ENCODE assay signal across 1 cellular context in the genomic region with DNA sequence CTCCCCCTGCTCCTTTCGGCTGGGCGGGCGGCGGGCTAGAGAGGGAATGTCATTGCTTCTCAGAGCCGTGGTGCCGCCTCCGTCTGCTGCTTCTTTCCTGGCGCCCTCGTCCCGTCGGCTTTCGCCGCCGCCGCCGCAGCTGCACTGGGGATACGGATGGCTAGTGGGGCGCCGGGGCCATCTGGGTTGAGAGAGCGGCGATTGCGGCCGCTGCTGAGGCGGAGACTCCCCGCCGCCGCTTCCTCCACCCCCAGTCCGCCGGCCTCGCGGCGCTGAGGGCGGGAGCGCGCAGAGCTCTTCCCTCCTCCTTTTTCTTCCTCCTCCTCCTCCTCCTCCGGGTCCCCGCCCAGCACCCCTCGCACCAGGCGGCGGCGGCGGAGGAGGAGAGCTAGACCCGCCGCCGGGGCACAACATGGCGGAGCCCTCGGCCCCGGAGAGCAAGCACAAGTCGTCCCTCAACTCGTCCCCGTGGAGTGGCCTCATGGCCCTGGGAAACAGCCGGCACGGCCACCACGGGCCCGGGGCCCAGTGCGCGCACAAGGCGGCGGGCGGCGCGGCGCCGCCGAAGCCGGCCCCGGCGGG.
TF ChIP-seq lines count a peak whose summit lies in the region.

A gene (plus strand): TSS at position 339 of the 582 bp plus-strand sequence. CDS start 74 bp downstream, at position 413.

TF ChIP-seq in K562, 482 proteins besides CTCF, POLR2A, EP300 and RAD21 (continued from another document and continues in another):
- TF ChIP-seq, protein P1, sequence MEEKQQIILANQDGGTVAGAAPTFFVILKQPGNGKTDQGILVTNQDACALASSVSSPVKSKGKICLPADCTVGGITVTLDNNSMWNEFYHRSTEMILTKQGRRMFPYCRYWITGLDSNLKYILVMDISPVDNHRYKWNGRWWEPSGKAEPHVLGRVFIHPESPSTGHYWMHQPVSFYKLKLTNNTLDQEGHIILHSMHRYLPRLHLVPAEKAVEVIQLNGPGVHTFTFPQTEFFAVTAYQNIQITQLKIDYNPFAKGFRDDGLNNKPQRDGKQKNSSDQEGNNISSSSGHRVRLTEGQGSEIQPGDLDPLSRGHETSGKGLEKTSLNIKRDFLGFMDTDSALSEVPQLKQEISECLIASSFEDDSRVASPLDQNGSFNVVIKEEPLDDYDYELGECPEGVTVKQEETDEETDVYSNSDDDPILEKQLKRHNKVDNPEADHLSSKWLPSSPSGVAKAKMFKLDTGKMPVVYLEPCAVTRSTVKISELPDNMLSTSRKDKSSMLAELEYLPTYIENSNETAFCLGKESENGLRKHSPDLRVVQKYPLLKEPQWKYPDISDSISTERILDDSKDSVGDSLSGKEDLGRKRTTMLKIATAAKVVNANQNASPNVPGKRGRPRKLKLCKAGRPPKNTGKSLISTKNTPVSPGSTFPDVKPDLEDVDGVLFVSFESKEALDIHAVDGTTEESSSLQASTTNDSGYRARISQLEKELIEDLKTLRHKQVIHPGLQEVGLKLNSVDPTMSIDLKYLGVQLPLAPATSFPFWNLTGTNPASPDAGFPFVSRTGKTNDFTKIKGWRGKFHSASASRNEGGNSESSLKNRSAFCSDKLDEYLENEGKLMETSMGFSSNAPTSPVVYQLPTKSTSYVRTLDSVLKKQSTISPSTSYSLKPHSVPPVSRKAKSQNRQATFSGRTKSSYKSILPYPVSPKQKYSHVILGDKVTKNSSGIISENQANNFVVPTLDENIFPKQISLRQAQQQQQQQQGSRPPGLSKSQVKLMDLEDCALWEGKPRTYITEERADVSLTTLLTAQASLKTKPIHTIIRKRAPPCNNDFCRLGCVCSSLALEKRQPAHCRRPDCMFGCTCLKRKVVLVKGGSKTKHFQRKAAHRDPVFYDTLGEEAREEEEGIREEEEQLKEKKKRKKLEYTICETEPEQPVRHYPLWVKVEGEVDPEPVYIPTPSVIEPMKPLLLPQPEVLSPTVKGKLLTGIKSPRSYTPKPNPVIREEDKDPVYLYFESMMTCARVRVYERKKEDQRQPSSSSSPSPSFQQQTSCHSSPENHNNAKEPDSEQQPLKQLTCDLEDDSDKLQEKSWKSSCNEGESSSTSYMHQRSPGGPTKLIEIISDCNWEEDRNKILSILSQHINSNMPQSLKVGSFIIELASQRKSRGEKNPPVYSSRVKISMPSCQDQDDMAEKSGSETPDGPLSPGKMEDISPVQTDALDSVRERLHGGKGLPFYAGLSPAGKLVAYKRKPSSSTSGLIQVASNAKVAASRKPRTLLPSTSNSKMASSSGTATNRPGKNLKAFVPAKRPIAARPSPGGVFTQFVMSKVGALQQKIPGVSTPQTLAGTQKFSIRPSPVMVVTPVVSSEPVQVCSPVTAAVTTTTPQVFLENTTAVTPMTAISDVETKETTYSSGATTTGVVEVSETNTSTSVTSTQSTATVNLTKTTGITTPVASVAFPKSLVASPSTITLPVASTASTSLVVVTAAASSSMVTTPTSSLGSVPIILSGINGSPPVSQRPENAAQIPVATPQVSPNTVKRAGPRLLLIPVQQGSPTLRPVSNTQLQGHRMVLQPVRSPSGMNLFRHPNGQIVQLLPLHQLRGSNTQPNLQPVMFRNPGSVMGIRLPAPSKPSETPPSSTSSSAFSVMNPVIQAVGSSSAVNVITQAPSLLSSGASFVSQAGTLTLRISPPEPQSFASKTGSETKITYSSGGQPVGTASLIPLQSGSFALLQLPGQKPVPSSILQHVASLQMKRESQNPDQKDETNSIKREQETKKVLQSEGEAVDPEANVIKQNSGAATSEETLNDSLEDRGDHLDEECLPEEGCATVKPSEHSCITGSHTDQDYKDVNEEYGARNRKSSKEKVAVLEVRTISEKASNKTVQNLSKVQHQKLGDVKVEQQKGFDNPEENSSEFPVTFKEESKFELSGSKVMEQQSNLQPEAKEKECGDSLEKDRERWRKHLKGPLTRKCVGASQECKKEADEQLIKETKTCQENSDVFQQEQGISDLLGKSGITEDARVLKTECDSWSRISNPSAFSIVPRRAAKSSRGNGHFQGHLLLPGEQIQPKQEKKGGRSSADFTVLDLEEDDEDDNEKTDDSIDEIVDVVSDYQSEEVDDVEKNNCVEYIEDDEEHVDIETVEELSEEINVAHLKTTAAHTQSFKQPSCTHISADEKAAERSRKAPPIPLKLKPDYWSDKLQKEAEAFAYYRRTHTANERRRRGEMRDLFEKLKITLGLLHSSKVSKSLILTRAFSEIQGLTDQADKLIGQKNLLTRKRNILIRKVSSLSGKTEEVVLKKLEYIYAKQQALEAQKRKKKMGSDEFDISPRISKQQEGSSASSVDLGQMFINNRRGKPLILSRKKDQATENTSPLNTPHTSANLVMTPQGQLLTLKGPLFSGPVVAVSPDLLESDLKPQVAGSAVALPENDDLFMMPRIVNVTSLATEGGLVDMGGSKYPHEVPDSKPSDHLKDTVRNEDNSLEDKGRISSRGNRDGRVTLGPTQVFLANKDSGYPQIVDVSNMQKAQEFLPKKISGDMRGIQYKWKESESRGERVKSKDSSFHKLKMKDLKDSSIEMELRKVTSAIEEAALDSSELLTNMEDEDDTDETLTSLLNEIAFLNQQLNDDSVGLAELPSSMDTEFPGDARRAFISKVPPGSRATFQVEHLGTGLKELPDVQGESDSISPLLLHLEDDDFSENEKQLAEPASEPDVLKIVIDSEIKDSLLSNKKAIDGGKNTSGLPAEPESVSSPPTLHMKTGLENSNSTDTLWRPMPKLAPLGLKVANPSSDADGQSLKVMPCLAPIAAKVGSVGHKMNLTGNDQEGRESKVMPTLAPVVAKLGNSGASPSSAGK (IDR thresholded peaks at IDR 0.05) = peak; percentile 19; the same call in 1 of the 2 replicates
- peak; percentile 52 for TF ChIP-seq CCNT2 (IDR thresholded peaks at IDR 0.05; ENCODE audit: borderline replicate concordance, extremely low read depth, insufficient read length, low read depth, low read length)
- TF ChIP-seq HDAC3 (IDR thresholded peaks at IDR 0.05; ENCODE audit: borderline replicate concordance, partially characterized antibody) = no peak
- no peak for TF ChIP-seq HOXB6 (CRISPR knock-in tag; IDR thresholded peaks at IDR 0.05; ENCODE audit: borderline replicate concordance)
- TF ChIP-seq, protein P2, sequence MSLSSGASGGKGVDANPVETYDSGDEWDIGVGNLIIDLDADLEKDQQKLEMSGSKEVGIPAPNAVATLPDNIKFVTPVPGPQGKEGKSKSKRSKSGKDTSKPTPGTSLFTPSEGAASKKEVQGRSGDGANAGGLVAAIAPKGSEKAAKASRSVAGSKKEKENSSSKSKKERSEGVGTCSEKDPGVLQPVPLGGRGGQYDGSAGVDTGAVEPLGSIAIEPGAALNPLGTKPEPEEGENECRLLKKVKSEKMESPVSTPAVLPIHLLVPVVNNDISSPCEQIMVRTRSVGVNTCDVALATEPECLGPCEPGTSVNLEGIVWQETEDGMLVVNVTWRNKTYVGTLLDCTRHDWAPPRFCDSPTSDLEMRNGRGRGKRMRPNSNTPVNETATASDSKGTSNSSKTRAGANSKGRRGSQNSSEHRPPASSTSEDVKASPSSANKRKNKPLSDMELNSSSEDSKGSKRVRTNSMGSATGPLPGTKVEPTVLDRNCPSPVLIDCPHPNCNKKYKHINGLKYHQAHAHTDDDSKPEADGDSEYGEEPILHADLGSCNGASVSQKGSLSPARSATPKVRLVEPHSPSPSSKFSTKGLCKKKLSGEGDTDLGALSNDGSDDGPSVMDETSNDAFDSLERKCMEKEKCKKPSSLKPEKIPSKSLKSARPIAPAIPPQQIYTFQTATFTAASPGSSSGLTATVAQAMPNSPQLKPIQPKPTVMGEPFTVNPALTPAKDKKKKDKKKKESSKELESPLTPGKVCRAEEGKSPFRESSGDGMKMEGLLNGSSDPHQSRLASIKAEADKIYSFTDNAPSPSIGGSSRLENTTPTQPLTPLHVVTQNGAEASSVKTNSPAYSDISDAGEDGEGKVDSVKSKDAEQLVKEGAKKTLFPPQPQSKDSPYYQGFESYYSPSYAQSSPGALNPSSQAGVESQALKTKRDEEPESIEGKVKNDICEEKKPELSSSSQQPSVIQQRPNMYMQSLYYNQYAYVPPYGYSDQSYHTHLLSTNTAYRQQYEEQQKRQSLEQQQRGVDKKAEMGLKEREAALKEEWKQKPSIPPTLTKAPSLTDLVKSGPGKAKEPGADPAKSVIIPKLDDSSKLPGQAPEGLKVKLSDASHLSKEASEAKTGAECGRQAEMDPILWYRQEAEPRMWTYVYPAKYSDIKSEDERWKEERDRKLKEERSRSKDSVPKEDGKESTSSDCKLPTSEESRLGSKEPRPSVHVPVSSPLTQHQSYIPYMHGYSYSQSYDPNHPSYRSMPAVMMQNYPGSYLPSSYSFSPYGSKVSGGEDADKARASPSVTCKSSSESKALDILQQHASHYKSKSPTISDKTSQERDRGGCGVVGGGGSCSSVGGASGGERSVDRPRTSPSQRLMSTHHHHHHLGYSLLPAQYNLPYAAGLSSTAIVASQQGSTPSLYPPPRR (CRISPR knock-in tag; IDR thresholded peaks at IDR 0.05; ENCODE audit: borderline replicate concordance) = no peak
- TF ChIP-seq, protein P3, sequence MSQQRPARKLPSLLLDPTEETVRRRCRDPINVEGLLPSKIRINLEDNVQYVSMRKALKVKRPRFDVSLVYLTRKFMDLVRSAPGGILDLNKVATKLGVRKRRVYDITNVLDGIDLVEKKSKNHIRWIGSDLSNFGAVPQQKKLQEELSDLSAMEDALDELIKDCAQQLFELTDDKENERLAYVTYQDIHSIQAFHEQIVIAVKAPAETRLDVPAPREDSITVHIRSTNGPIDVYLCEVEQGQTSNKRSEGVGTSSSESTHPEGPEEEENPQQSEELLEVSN (IDR thresholded peaks at IDR 0.05; ENCODE audit: borderline replicate concordance in 1 of 2, extremely low read depth in 1 of 2, insufficient read depth in 1 of 2, insufficient read length in 1 of 2, low read depth in 1 of 2, low read length in 1 of 2, poor library complexity in 1 of 2, severe bottlenecking in 1 of 2) = peak; percentile 7 to 86
- no peak for TF ChIP-seq MCM3 (IDR thresholded peaks at IDR 0.05)
- TF ChIP-seq XRCC5 (IDR thresholded peaks at IDR 0.05; ENCODE audit: low read depth, low read length) = peak; percentile 80
- TF ChIP-seq, protein P4, sequence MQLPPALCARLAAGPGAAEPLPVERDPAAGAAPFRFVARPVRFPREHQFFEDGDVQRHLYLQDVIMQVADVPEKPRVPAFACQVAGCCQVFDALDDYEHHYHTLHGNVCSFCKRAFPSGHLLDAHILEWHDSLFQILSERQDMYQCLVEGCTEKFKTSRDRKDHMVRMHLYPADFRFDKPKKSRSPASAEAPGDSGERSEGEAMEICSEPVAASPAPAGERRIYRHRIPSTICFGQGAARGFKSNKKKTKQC (CRISPR knock-in tag; IDR thresholded peaks at IDR 0.05) = no peak
- TF ChIP-seq, protein P5, sequence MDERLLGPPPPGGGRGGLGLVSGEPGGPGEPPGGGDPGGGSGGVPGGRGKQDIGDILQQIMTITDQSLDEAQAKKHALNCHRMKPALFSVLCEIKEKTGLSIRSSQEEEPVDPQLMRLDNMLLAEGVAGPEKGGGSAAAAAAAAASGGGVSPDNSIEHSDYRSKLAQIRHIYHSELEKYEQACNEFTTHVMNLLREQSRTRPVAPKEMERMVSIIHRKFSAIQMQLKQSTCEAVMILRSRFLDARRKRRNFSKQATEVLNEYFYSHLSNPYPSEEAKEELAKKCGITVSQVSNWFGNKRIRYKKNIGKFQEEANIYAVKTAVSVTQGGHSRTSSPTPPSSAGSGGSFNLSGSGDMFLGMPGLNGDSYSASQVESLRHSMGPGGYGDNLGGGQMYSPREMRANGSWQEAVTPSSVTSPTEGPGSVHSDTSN (CRISPR knock-in tag; IDR thresholded peaks at IDR 0.05; ENCODE audit: low read depth) = no peak
- TF ChIP-seq, protein P5 (tag; conservative IDR thresholded peaks at IDR 0.05; ENCODE audit: low read depth) = no peak
- no peak; the same call in 1 of the 2 replicates for TF ChIP-seq NCOA1 (IDR thresholded peaks at IDR 0.05; ENCODE audit: low read depth)
- TF ChIP-seq ATF1 (CRISPR knock-in tag; IDR thresholded peaks at IDR 0.05) = no peak
- no peak; the same call in 1 of the 2 replicates for TF ChIP-seq ATF1 (tag; IDR thresholded peaks at IDR 0.05)
- no peak for TF ChIP-seq RBM17 (IDR thresholded peaks at IDR 0.05; ENCODE audit: borderline replicate concordance, low read depth, low read length)
- TF ChIP-seq STAT5A (IDR thresholded peaks at IDR 0.05; ENCODE audit: borderline replicate concordance, low read length) = no peak
- peak; percentile 17 to 59 for TF ChIP-seq NONO (IDR thresholded peaks at IDR 0.05; ENCODE audit: low read depth in 2 of 2, low read length in 1 of 2)
- no peak for TF ChIP-seq MTA1 (IDR thresholded peaks at IDR 0.05; ENCODE audit: borderline replicate concordance)
- peak; percentile 44; the same call in 1 of the 2 replicates for TF ChIP-seq KLF13 (tag; IDR thresholded peaks at IDR 0.05; ENCODE audit: borderline replicate concordance, low read depth)
- 0 out of 2 replicates have a peak, but pooled peaks have one; percentile 47 for TF ChIP-seq GABPA (tag; conservative IDR thresholded peaks at IDR 0.05; ENCODE audit: low read depth)
- no peak for TF ChIP-seq SMARCA5 (IDR thresholded peaks at IDR 0.05)
- TF ChIP-seq ZNF583 (CRISPR knock-in tag; IDR thresholded peaks at IDR 0.05) = peak; percentile 17; the same call in 1 of the 2 replicates
- TF ChIP-seq HNRNPL (IDR thresholded peaks at IDR 0.05; ENCODE audit: low read depth, low read length) = peak; percentile 74; the same call in 1 of the 2 replicates
- TF ChIP-seq, protein P6, sequence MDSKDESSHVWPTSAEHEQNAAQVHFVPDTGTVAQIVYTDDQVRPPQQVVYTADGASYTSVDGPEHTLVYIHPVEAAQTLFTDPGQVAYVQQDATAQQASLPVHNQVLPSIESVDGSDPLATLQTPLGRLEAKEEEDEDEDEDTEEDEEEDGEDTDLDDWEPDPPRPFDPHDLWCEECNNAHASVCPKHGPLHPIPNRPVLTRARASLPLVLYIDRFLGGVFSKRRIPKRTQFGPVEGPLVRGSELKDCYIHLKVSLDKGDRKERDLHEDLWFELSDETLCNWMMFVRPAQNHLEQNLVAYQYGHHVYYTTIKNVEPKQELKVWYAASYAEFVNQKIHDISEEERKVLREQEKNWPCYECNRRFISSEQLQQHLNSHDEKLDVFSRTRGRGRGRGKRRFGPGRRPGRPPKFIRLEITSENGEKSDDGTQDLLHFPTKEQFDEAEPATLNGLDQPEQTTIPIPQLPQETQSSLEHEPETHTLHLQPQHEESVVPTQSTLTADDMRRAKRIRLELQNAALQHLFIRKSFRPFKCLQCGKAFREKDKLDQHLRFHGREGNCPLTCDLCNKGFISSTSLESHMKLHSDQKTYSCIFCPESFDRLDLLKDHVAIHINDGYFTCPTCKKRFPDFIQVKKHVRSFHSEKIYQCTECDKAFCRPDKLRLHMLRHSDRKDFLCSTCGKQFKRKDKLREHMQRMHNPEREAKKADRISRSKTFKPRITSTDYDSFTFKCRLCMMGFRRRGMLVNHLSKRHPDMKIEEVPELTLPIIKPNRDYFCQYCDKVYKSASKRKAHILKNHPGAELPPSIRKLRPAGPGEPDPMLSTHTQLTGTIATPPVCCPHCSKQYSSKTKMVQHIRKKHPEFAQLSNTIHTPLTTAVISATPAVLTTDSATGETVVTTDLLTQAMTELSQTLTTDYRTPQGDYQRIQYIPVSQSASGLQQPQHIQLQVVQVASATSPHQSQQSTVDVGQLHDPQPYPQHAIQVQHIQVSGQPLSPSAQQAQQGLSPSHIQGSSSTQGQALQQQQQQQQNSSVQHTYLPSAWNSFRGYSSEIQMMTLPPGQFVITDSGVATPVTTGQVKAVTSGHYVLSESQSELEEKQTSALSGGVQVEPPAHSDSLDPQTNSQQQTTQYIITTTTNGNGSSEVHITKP (IDR thresholded peaks at IDR 0.05; ENCODE audit: partially characterized antibody) = no peak
- TF ChIP-seq SUPT5H (IDR thresholded peaks at IDR 0.05) = peak; percentile 97
- no peak for TF ChIP-seq SP2 (IDR thresholded peaks at IDR 0.05; ENCODE audit: extremely low read depth, low read depth, low read length, poor library complexity, severe bottlenecking)
